Comparison of ENCODE assay signal across 8 cellular contexts in the genomic region with DNA sequence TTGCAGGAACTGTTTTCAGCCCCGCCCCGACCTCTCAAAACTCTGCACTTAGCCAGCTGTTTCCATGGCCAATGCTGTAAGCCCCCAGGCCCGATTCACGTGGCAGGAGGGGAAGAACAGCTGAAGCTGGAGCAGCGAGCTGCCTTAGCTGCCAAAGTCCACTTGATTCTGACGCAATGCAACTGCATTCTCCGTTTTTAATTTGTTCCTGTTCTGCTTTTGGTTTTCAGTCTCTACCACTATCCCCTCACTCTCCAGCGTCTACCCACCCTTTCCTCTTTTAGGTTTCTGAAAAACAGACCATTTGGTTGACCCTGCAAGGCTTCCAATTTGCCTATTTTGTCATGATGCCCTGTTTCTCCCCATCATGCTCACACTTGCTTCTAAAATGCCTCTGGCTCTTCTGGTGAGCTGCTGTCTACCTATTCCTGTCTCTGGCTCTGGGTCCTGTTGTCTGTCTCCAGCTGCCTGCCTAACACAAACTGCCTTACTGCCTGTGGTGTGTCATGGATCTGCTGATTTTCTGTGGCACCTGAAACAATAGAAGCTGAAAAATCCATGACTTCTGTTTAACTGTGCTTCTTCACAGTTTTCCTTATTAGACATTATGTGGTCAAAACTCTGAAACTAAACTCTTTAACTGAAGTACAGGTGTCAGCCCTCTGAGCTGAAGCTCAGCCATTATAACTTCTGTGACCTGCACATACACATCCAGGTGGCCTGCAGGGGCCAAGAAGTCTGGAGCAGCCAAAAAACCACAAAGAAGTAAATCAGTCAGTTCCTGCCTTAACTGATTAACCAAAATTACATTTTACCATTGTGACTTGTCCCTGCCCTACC.
A peak's percentile ranks its signal among the peaks of the same experiment; 100 is the strongest.
DNase-seq lines count a peak whose midpoint lies in the region; ATAC-seq, FAIRE-seq and TF ChIP-seq lines count a peak whose summit lies in the region.

No MANE protein-coding gene starts in this region.

- no peak overlapping the region for H3K9ac ChIP-seq in Loucy (ENCODE audit: low read depth, low read length, poor library complexity, severe bottlenecking)
- H3K9ac ChIP-seq in liver (ENCODE audit: low read depth in 1 of 2, low read length in 2 of 2), result peak overlapping the region in 1 of 2 donors; percentile 28

- peaks cover 5% of the 10 kb centered on the region for H3K27me3 Mint-ChIP-seq in GM23338 (ENCODE audit: insufficient read depth, low read depth, poor library complexity)

- TF ChIP-seq CTCF in GM23338 (conservative IDR thresholded peaks at IDR 0.05; ENCODE audit: low read depth in 2 of 2) (no peak), Loucy (conservative IDR thresholded peaks at IDR 0.05; ENCODE audit: low read length) (no peak), liver (IDR thresholded peaks at IDR 0.05; ENCODE audit: low read depth, low read length, missing input control) (no peak), D721Med (IDR thresholded peaks at IDR 0.05; ENCODE audit: insufficient read depth, missing control alignments) (no peak)

- no peak for FAIRE-seq in D721Med (lab: Jason Lieb, UNC)

- no peaks in the 10 kb centered on the region for H3K9me2 ChIP-seq in GM23338 (ENCODE audit: insufficient read depth)
- H3K9me2 ChIP-seq in Loucy (replicated peaks; ENCODE audit: low read depth, low read length), result no peaks in the 10 kb centered on the region

- peak overlapping the region; percentile 42; the same call in 1 of the 2 replicates for H3K4me2 ChIP-seq in GM23338
- no peak overlapping the region for H3K4me2 ChIP-seq in Loucy (ENCODE audit: low read depth, low read length, poor library complexity, severe bottlenecking)

- no peak for TF ChIP-seq RAD21 in liver (IDR thresholded peaks at IDR 0.05)

- peaks cover 35% of the 10 kb centered on the region for H3K36me3 Mint-ChIP-seq in GM23338 (ENCODE audit: low read depth)

- WGBS in liver, result 2% methylated on average over 8 of the region's 8 CpGs

- ATAC-seq in GM18508 (IDR thresholded peaks at IDR 0.05; ENCODE audit: insufficient read depth, unreplicated experiment) (peak; percentile 91), GM23338 (peak; percentile 69)

- H3K36me3 ChIP-seq in GM23338 (ENCODE audit: insufficient read depth), result no peaks in the 10 kb centered on the region
- H3K36me3 ChIP-seq in Loucy (ENCODE audit: insufficient read depth, low read length), result no peaks in the 10 kb centered on the region
- H3K36me3 ChIP-seq in liver (ENCODE audit: control insufficient read depth in 4 of 4, insufficient read depth in 3 of 4, low read depth in 1 of 4, low read length in 3 of 4), result no peaks in the 10 kb centered on the region

- peak overlapping the region; percentile 3; the same call in 1 of the 3 replicates for H3K4me3 Mint-ChIP-seq in GM23338

- H3K79me2 ChIP-seq in GM23338 (replicated peaks; ENCODE audit: insufficient read depth) (no peaks in the 10 kb centered on the region), Loucy (ENCODE audit: insufficient read depth, low read length) (no peaks in the 10 kb centered on the region)

- no peaks in the 10 kb centered on the region for H4K20me1 ChIP-seq in GM23338 (replicated peaks; ENCODE audit: insufficient read depth)
- no peaks in the 10 kb centered on the region for H4K20me1 ChIP-seq in Loucy (ENCODE audit: insufficient read depth, low read length, poor library complexity, severe bottlenecking)

- H3K9me3 Mint-ChIP-seq in GM23338, result peaks cover 32% of the 10 kb centered on the region

- no peaks in the 10 kb centered on the region for H3K9me3 ChIP-seq in Loucy (ENCODE audit: insufficient read depth, low read depth, low read length)
- no peaks in the 10 kb centered on the region for H3K9me3 ChIP-seq in liver (ENCODE audit: control insufficient read depth in 4 of 4, low read length in 3 of 4)

- peak overlapping the region; percentile 16; the same call in 1 of the 2 replicates for H3K27ac Mint-ChIP-seq in GM23338

- H3K27ac ChIP-seq in GM23338 (ENCODE audit: low read depth) (no peak overlapping the region), liver (ENCODE audit: low read depth in 1 of 2, low read length in 2 of 2) (peak overlapping the region; percentile 51 to 72)

- H3K4me3 ChIP-seq in GM23338 (no peak overlapping the region), Loucy (ENCODE audit: low read length, poor library complexity, severe bottlenecking) (peak overlapping the region; percentile 17), liver (ENCODE audit: low read depth in 1 of 3, low read length in 3 of 3) (peak overlapping the region; percentile 14 to 41 (median 33))

- peak; percentile 38 for DNase-seq in GM23338 (ENCODE audit: low spot score)
- DNase-seq in D721Med (ENCODE audit: insufficient read length, low spot score), result no peak
- no peak for DNase-seq in SW480 (ENCODE audit: low spot score)
- no peak for DNase-seq in DMS153 treated with DMSO at 0.1 percent for 48 hours (lab: John Stamatoyannopoulos, UW; ENCODE audit: unreplicated experiment)
- DNase-seq in stimulated activated naive CD4-positive, alpha-beta T cell (lab: John Stamatoyannopoulos, UW), result no peak

- peaks cover 2% of the 10 kb centered on the region for H3K4me1 ChIP-seq in GM23338 (ENCODE audit: insufficient read depth)
- H3K4me1 ChIP-seq in Loucy (ENCODE audit: insufficient read depth, low read length, poor library complexity, severe bottlenecking), result no peaks in the 10 kb centered on the region
- H3K4me1 ChIP-seq in liver (ENCODE audit: control insufficient read depth in 4 of 4, insufficient read depth in 4 of 4, low read length in 3 of 4), result peaks cover 0 to 6% (median 2%) of the 10 kb centered on the region in 4 donors

- H3K27me3 ChIP-seq in GM23338 (ENCODE audit: insufficient read depth), result no peaks in the 10 kb centered on the region
- no peaks in the 10 kb centered on the region for H3K27me3 ChIP-seq in Loucy (ENCODE audit: insufficient read depth, low read length, poor library complexity, severe bottlenecking)
- peaks cover 0 to 3% (median 0%) of the 10 kb centered on the region in 4 donors for H3K27me3 ChIP-seq in liver (ENCODE audit: control insufficient read depth in 4 of 4, insufficient read depth in 4 of 4, low read length in 3 of 4)

- H3F3A ChIP-seq in GM23338 (replicated peaks; ENCODE audit: low read depth) (no peaks in the 10 kb centered on the region), Loucy (ENCODE audit: low read depth) (no peaks in the 10 kb centered on the region)

- H3K4me1 Mint-ChIP-seq in GM23338, result peaks cover 23% of the 10 kb centered on the region

- peak overlapping the region; percentile 74 for H2AFZ ChIP-seq in GM23338
- H2AFZ ChIP-seq in Loucy (ENCODE audit: low read length), result peak overlapping the region; percentile 49; the same call in 1 of the 2 replicates

TF ChIP-seq in GM23338, 12 proteins besides CTCF, POLR2A, EP300 and RAD21 (continues in another document):
- TF ChIP-seq, protein P1, sequence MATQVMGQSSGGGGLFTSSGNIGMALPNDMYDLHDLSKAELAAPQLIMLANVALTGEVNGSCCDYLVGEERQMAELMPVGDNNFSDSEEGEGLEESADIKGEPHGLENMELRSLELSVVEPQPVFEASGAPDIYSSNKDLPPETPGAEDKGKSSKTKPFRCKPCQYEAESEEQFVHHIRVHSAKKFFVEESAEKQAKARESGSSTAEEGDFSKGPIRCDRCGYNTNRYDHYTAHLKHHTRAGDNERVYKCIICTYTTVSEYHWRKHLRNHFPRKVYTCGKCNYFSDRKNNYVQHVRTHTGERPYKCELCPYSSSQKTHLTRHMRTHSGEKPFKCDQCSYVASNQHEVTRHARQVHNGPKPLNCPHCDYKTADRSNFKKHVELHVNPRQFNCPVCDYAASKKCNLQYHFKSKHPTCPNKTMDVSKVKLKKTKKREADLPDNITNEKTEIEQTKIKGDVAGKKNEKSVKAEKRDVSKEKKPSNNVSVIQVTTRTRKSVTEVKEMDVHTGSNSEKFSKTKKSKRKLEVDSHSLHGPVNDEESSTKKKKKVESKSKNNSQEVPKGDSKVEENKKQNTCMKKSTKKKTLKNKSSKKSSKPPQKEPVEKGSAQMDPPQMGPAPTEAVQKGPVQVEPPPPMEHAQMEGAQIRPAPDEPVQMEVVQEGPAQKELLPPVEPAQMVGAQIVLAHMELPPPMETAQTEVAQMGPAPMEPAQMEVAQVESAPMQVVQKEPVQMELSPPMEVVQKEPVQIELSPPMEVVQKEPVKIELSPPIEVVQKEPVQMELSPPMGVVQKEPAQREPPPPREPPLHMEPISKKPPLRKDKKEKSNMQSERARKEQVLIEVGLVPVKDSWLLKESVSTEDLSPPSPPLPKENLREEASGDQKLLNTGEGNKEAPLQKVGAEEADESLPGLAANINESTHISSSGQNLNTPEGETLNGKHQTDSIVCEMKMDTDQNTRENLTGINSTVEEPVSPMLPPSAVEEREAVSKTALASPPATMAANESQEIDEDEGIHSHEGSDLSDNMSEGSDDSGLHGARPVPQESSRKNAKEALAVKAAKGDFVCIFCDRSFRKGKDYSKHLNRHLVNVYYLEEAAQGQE (IDR thresholded peaks at IDR 0.05; ENCODE audit: unreplicated experiment), result no peak

TF ChIP-seq in liver, 16 proteins besides CTCF, POLR2A, EP300 and RAD21 (continues in another document):
- TF ChIP-seq JUND (IDR thresholded peaks at IDR 0.05), result peak in 1 of 2 donors; percentile 26
- no peak for TF ChIP-seq FOXA1 (IDR thresholded peaks at IDR 0.05)
- TF ChIP-seq FOXA2 (IDR thresholded peaks at IDR 0.05), result no peak
- TF ChIP-seq NR2F2 (IDR thresholded peaks at IDR 0.05), result no peak
- TF ChIP-seq SP1 (IDR thresholded peaks at IDR 0.05), result peak; percentile 74
- peak in 1 of 2 donors; percentile 13 for TF ChIP-seq RXRA (IDR thresholded peaks at IDR 0.05)
- no peak for TF ChIP-seq GABPA (IDR thresholded peaks at IDR 0.05 in 1 of 2, conservative IDR thresholded peaks at IDR 0.05 in 1 of 2)
- TF ChIP-seq, protein P2, sequence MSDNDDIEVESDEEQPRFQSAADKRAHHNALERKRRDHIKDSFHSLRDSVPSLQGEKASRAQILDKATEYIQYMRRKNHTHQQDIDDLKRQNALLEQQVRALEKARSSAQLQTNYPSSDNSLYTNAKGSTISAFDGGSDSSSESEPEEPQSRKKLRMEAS (IDR thresholded peaks at IDR 0.05), result no peak
- TF ChIP-seq HNF4A (conservative IDR thresholded peaks at IDR 0.05), result peak; percentile 81 to 85
- TF ChIP-seq HNF4G (IDR thresholded peaks at IDR 0.05), result peak; percentile 81
- TF ChIP-seq, protein P3, sequence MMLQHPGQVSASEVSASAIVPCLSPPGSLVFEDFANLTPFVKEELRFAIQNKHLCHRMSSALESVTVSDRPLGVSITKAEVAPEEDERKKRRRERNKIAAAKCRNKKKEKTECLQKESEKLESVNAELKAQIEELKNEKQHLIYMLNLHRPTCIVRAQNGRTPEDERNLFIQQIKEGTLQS (IDR thresholded peaks at IDR 0.05), result peak; percentile 58
